Comparison of ENCODE assay signal across 8 cellular contexts in genomic region chr2:99490088-99491065, GRCh38. TPM values are rescaled to one million over a fixed set of nuclear protein-coding genes. Genes with fewer than 3 reads are reported as not detected.
A peak's percentile ranks its signal among the peaks of the same experiment; 100 is the strongest.
DNase-seq lines count a peak whose midpoint lies in the region; ATAC-seq, FAIRE-seq and TF ChIP-seq lines count a peak whose summit lies in the region.

No MANE protein-coding gene starts in this region.

- intact Hi-C loops in ascending aorta (cut with DNase I): loop anchor here (1.0 to 10.0 kb wide), 5 partner anchors 48 to 1074 kb away; partner anchors contain the start of genes LIPT1, MITD1, MRPL30 and PDCL3
- intact Hi-C loops in right cardiac atrium (cut with DNase I): loop anchor here in 3 of 4 donors (2.0 to 10.0 kb wide), 3 partner anchors 48 to 156 kb away; partner anchors contain the start of genes EIF5B (in 2 of the 3) and TXNDC9 (in 2 of the 3)
- intact Hi-C loops in psoas muscle (cut with DNase I): loop anchor here (1.0 to 5.0 kb wide), 3 partner anchors 48 to 154 kb away; partner anchors contain the start of genes TXNDC9 (in 2 of the 2) and EIF5B (in 1 of the 2)

- peak; percentile 69 for ATAC-seq in HG02943 (IDR thresholded peaks at IDR 0.05; ENCODE audit: low read depth, unreplicated experiment)
- ATAC-seq in right cardiac atrium: peak; percentile 93 to 95
- ATAC-seq in psoas muscle: peak; percentile 94 to 96 (median 96)

- peak; percentile 35 for TF ChIP-seq POLR2A in GM15510 (IDR thresholded peaks at IDR 0.05; ENCODE audit: borderline replicate concordance, extremely low read depth, insufficient read length)

- DNase-seq in NCI-H1694 treated with DMSO at 0.1 percent for 48 hours (lab: John Stamatoyannopoulos, UW): peak; percentile 91
- peak; percentile 89 to 96 (median 91) for DNase-seq in T-helper 2 cell
- DNase-seq in ascending aorta (ENCODE audit: low spot score in 2 of 2): peak; percentile 70 to 95
- peak; percentile 95 to 98 (median 97) for DNase-seq in right cardiac atrium
- peak; percentile 94 to 96 for DNase-seq in psoas muscle
- DNase-seq in urothelium cell line (ENCODE audit: low spot score): peak; percentile 99

- H3K36me3 ChIP-seq in ascending aorta (no peaks in the 10 kb centered on the region), psoas muscle (ENCODE audit: insufficient read depth in 1 of 2, low read depth in 1 of 2) (no peaks in the 10 kb centered on the region)

- H3K4me3 ChIP-seq in ascending aorta (peak overlapping the region; percentile 99 to 100), right cardiac atrium (ENCODE audit: low read length) (peak overlapping the region; percentile 92), psoas muscle (peak overlapping the region; percentile 90)

- WGBS in right cardiac atrium: 2% methylated on average over 81 of the region's 81 CpGs
- WGBS in psoas muscle, 3 donors: 1 to 3% (median 3%) methylated on average over 44 to 81 of the region's 81 CpGs

- H3K27ac ChIP-seq in ascending aorta: peak overlapping the region; percentile 89 to 99
- H3K27ac ChIP-seq in right cardiac atrium (ENCODE audit: low read length): peak overlapping the region; percentile 96
- peak overlapping the region; percentile 97 for H3K27ac ChIP-seq in psoas muscle

- no peaks in the 10 kb centered on the region for H3K27me3 ChIP-seq in ascending aorta
- no peaks in the 10 kb centered on the region for H3K27me3 ChIP-seq in right cardiac atrium (ENCODE audit: control insufficient read depth, insufficient read depth)
- no peaks in the 10 kb centered on the region for H3K27me3 ChIP-seq in psoas muscle (ENCODE audit: insufficient read depth in 3 of 3, low read length in 2 of 3)

- H3K9me3 ChIP-seq in ascending aorta: no peaks in the 10 kb centered on the region
- H3K9me3 ChIP-seq in right cardiac atrium (ENCODE audit: control insufficient read depth, low read length): no peaks in the 10 kb centered on the region
- H3K9me3 ChIP-seq in psoas muscle: no peaks in the 10 kb centered on the region

- peak; percentile 95 for FAIRE-seq in urothelium cell line (lab: Jason Lieb, UNC)

- peaks cover 0 to 14% of the 10 kb centered on the region in 2 donors for H3K4me1 ChIP-seq in ascending aorta
- peaks cover 2% of the 10 kb centered on the region for H3K4me1 ChIP-seq in right cardiac atrium (ENCODE audit: control insufficient read depth, insufficient read depth, low read length)
- peaks cover 30% of the 10 kb centered on the region for H3K4me1 ChIP-seq in psoas muscle

- TF ChIP-seq CTCF in ascending aorta (IDR thresholded peaks at IDR 0.05) (peak; percentile 74 to 91 (median 80)), psoas muscle (IDR thresholded peaks at IDR 0.05) (peak; percentile 64)

RNA-seq across cellular contexts. Expression of gene REV1, which starts 0.6 kb away (rescaled TPM):
- total RNA-seq in ascending aorta (26.8 TPM), right cardiac atrium (10 to 100 TPM; 31.0 to 37.1 (median 34.3) TPM), psoas muscle (10 to 100 TPM; 19.9 to 26.0 (median 24.7) TPM)
- polyA plus RNA-seq in right cardiac atrium (16.4 TPM), psoas muscle (10 to 100 TPM in 2 of 3 donors, 1 to 10 TPM in 1; 9.1 to 12.3 (median 10.9) TPM)

Comparison
In these comparisons a context has a peak if more than half of its experiments do, and no peak if none do; other contexts are left out.
1. Peak in every context shown above with its lines: DNase-seq, ATAC-seq, H3K4me3 ChIP-seq and H3K27ac ChIP-seq.